ENCODE assay signal across 35 cellular contexts in genomic region chr14:97780804-97781203, GRCh38.
"Had no signal": no experiment of that assay in that cellular context is flagged by ENCODE, and none has a peak within 500 bp of the region (broad histone marks: within the 10 kb centered on the region; RNA-seq: fewer than 3 reads in every experiment).

No MANE protein-coding gene starts in this region.

- H3K4me3 Mint-ChIP-seq: activated B cell treated with CpG ODN at 0.5 μM for 24 hours; activated CD4-positive, alpha-beta memory T cell treated with anti-CD3 and anti-CD28 coated beads for 36 hours; activated CD8-positive, alpha-beta memory T cell treated with anti-CD3 and anti-CD28 coated beads, Interleukin-2, amount 10 ng/mL, durations not matched to agents 7 days and 5 days; activated CD8-positive, alpha-beta T cell treated with anti-CD3 and anti-CD28 coated beads, Interleukin-2, amount 10 ng/mL, durations not matched to agents 7 days and 5 days; activated naive CD4-positive, alpha-beta T cell treated with anti-CD3 and anti-CD28 coated beads for 36 hours; activated naive CD4-positive, alpha-beta T cell treated with anti-CD3 and anti-CD28 coated beads, Interleukin-2, amount 50 U/mL, for 24 hours; activated naive CD8-positive, alpha-beta T cell treated with anti-CD3 and anti-CD28 coated beads for 36 hours; activated naive CD8-positive, alpha-beta T cell treated with anti-CD3 and anti-CD28 coated beads, Interleukin-2, amount 50 U/mL, for 24 hours; activated T-helper 1 cell treated with anti-CD3 and anti-CD28 coated beads, Interleukin-12 subunit alpha, Interleukin-12 subunit beta, Interleukin-2, Interleukin-4 antibody, amounts not matched to agents 30 ng/mL and 10 ng/mL and 1 ng/mL, durations not matched to agents 14 hours and 24 hours and 36 hours; effector memory CD8-positive, alpha-beta T cell; T-helper 2 cell treated with Interferon-gamma antibody and Interleukin-4, amounts not matched to agents 5 μg/mL and 100 μg/mL, for 36 hours had no signal

- H3K27ac ChIP-seq: adrenal gland, body of pancreas, esophagus squamous epithelium, gastroesophageal sphincter, heart right ventricle, hepatocyte, WERI-Rb-1 had no signal

- H3K4me3 ChIP-seq: adrenal gland, body of pancreas, esophagus squamous epithelium, gastroesophageal sphincter, heart right ventricle, hepatocyte had no signal

- H3K36me3 Mint-ChIP-seq: activated CD4-positive, alpha-beta memory T cell treated with anti-CD3 and anti-CD28 coated beads for 36 hours; activated naive CD4-positive, alpha-beta T cell treated with anti-CD3 and anti-CD28 coated beads, Interleukin-2, amount 50 U/mL, for 24 hours; activated naive CD8-positive, alpha-beta T cell treated with anti-CD3 and anti-CD28 coated beads for 36 hours had no signal

- H3K79me2 ChIP-seq: hepatocyte had no signal

- H2AFZ ChIP-seq: hepatocyte had no signal

- H3K27me3 ChIP-seq: adrenal gland, body of pancreas, esophagus squamous epithelium, gastroesophageal sphincter, hepatocyte had no signal

- FAIRE-seq: colon had no signal

- H3K36me3 ChIP-seq: adrenal gland, esophagus squamous epithelium, gastroesophageal sphincter, heart right ventricle, WERI-Rb-1 had no signal

- H3K27me3 Mint-ChIP-seq: activated B cell treated with CpG ODN at 0.5 μM for 24 hours; activated CD4-positive, alpha-beta memory T cell treated with anti-CD3 and anti-CD28 coated beads for 36 hours; activated CD8-positive, alpha-beta memory T cell treated with anti-CD3 and anti-CD28 coated beads, Interleukin-2, amount 10 ng/mL, durations not matched to agents 7 days and 5 days; activated naive CD4-positive, alpha-beta T cell treated with anti-CD3 and anti-CD28 coated beads, Interleukin-2, amount 50 U/mL, for 24 hours; activated naive CD8-positive, alpha-beta T cell treated with anti-CD3 and anti-CD28 coated beads for 36 hours; activated naive CD8-positive, alpha-beta T cell treated with anti-CD3 and anti-CD28 coated beads, Interleukin-2, amount 50 U/mL, for 24 hours; effector memory CD8-positive, alpha-beta T cell had no signal

- ATAC-seq: activated CD4-positive, CD25-positive, alpha-beta regulatory T cell treated with anti-CD3 and anti-CD28 coated beads, Interleukin-2, amount 50 U/mL, for 24 hours; activated CD8-positive, alpha-beta memory T cell treated with anti-CD3 and anti-CD28 coated beads, Interleukin-2, amount 10 ng/mL, durations not matched to agents 7 days and 5 days; activated CD8-positive, alpha-beta T cell treated with anti-CD3 and anti-CD28 coated beads, Interleukin-2, amount 10 ng/mL, durations not matched to agents 7 days and 5 days; activated naive CD8-positive, alpha-beta T cell treated with anti-CD3 and anti-CD28 coated beads, Interleukin-2, amount 50 U/mL, for 24 hours; body of pancreas; effector memory CD8-positive, alpha-beta T cell; gastroesophageal sphincter; heart right ventricle had no signal

- H3K4me1 ChIP-seq: adrenal gland, body of pancreas, gastroesophageal sphincter, heart right ventricle had no signal

- H3K4me2 ChIP-seq: hepatocyte had no signal

- H3K9me3 Mint-ChIP-seq: activated CD4-positive, alpha-beta memory T cell treated with anti-CD3 and anti-CD28 coated beads for 36 hours; activated naive CD4-positive, alpha-beta T cell treated with anti-CD3 and anti-CD28 coated beads for 36 hours; activated naive CD4-positive, alpha-beta T cell treated with anti-CD3 and anti-CD28 coated beads, Interleukin-2, amount 50 U/mL, for 24 hours; activated naive CD8-positive, alpha-beta T cell treated with anti-CD3 and anti-CD28 coated beads, Interleukin-2, amount 50 U/mL, for 24 hours; activated T-helper 1 cell treated with anti-CD3 and anti-CD28 coated beads, Interleukin-12 subunit alpha, Interleukin-12 subunit beta, Interleukin-2, Interleukin-4 antibody, amounts not matched to agents 30 ng/mL and 10 ng/mL and 1 ng/mL, durations not matched to agents 14 hours and 24 hours and 36 hours; activated T-helper 2 cell treated with anti-CD3 and anti-CD28 coated beads, Interferon-gamma antibody, Interleukin-2, Interleukin-4, amounts not matched to agents 10 μg/mL and 5 μg/mL and 100 μg/mL, durations not matched to agents 14 hours and 24 hours and 36 hours; effector memory CD8-positive, alpha-beta T cell; T-helper 2 cell treated with Interferon-gamma antibody and Interleukin-4, amounts not matched to agents 5 μg/mL and 100 μg/mL, for 36 hours had no signal

- DNase-seq: activated B cell treated with CpG ODN at 0.5 μM for 24 hours; activated CD4-positive, alpha-beta memory T cell treated with anti-CD3 and anti-CD28 coated beads for 36 hours; activated CD4-positive, alpha-beta T cell treated with anti-CD3 and anti-CD28 coated beads for 48 hours; activated CD8-positive, alpha-beta memory T cell treated with anti-CD3 and anti-CD28 coated beads, Interleukin-2, amount 10 ng/mL, durations not matched to agents 7 days and 5 days; activated CD8-positive, alpha-beta memory T cell treated with anti-CD3 and anti-CD28 coated beads, Interleukin-2, amount 50 U/mL, for 4 hours; activated CD8-positive, alpha-beta T cell treated with anti-CD3 and anti-CD28 coated beads, Interleukin-2, amount 10 ng/mL, durations not matched to agents 7 days and 5 days; activated effector memory CD4-positive, alpha-beta T cell treated with anti-CD3 and anti-CD28 coated beads, Interleukin-2, amount 50 U/mL, for 16 hours; activated naive CD4-positive, alpha-beta T cell treated with anti-CD3 and anti-CD28 coated beads for 36 hours; activated naive CD8-positive, alpha-beta T cell treated with anti-CD3 and anti-CD28 coated beads for 36 hours; activated naive CD8-positive, alpha-beta T cell treated with anti-CD3 and anti-CD28 coated beads, Interleukin-2, amount 50 U/mL, for 24 hours; activated T-cell treated with anti-CD3 and anti-CD28 coated beads, Interleukin-2, amount 50 U/mL, for 1 hour; activated T-cell treated with anti-CD3 and anti-CD28 coated beads, Interleukin-2, amount 50 U/mL, for 48 hours; adrenal gland; amygdala; aorta; body of pancreas; caudate nucleus; cortex of kidney; dermis blood vessel endothelial cell; effector CD4-positive, alpha-beta T cell; effector memory CD8-positive, alpha-beta T cell; erythroblast; esophagus squamous epithelium; foreskin melanocyte; heart right ventricle; T1000; WERI-Rb-1 had no signal

- H3K9me3 ChIP-seq: adrenal gland, body of pancreas, esophagus squamous epithelium, gastroesophageal sphincter, heart right ventricle had no signal

- H3K4me1 Mint-ChIP-seq: activated B cell treated with CpG ODN at 0.5 μM for 24 hours had no signal

- H3K27ac Mint-ChIP-seq: activated B cell treated with CpG ODN at 0.5 μM for 24 hours; activated CD4-positive, alpha-beta memory T cell treated with anti-CD3 and anti-CD28 coated beads for 36 hours; activated CD8-positive, alpha-beta memory T cell treated with anti-CD3 and anti-CD28 coated beads, Interleukin-2, amount 10 ng/mL, durations not matched to agents 7 days and 5 days; activated CD8-positive, alpha-beta T cell treated with anti-CD3 and anti-CD28 coated beads, Interleukin-2, amount 10 ng/mL, durations not matched to agents 7 days and 5 days; activated naive CD4-positive, alpha-beta T cell treated with anti-CD3 and anti-CD28 coated beads for 36 hours; activated naive CD8-positive, alpha-beta T cell treated with anti-CD3 and anti-CD28 coated beads for 36 hours; activated naive CD8-positive, alpha-beta T cell treated with anti-CD3 and anti-CD28 coated beads, Interleukin-2, amount 50 U/mL, for 24 hours; activated T-helper 1 cell treated with anti-CD3 and anti-CD28 coated beads, Interleukin-12 subunit alpha, Interleukin-12 subunit beta, Interleukin-2, Interleukin-4 antibody, amounts not matched to agents 30 ng/mL and 10 ng/mL and 1 ng/mL, durations not matched to agents 14 hours and 24 hours and 36 hours; activated T-helper 2 cell treated with anti-CD3 and anti-CD28 coated beads, Interferon-gamma antibody, Interleukin-2, Interleukin-4, amounts not matched to agents 10 μg/mL and 5 μg/mL and 100 μg/mL, durations not matched to agents 14 hours and 24 hours and 36 hours; effector memory CD8-positive, alpha-beta T cell; T-helper 2 cell treated with Interferon-gamma antibody and Interleukin-4, amounts not matched to agents 5 μg/mL and 100 μg/mL, for 36 hours had no signal
